In genomic region chr12:127363392-127363791, GRCh38 we compare ENCODE assay signal across 13 cellular contexts.
A peak's percentile ranks its signal among the peaks of the same experiment; 100 is the strongest.
DNase-seq lines count a peak whose midpoint lies in the region; ATAC-seq and TF ChIP-seq lines count a peak whose summit lies in the region.
"Had no signal": no experiment of that assay in that cellular context is flagged by ENCODE, and none has a peak within 500 bp of the region (broad histone marks: within the 10 kb centered on the region; RNA-seq: fewer than 3 reads in every experiment).

No MANE protein-coding gene starts in this region.

- peaks cover 0 to 11% of the 10 kb centered on the region in 2 donors for H3K9me3 Mint-ChIP-seq in activated naive CD4-positive, alpha-beta T cell treated with anti-CD3 and anti-CD28 coated beads, Interleukin-2, amount 50 U/mL, for 72 hours

- in situ Hi-C loops in Caki2 (cut with HindIII; ENCODE audit: low pct_unique_long_range_greater_than_20kb, low sequenced_read_pairs): no loop called here

- H3K27me3 ChIP-seq in HL-60 (ENCODE audit: insufficient read depth, poor library complexity, severe bottlenecking) (no peaks in the 10 kb centered on the region), RWPE2 (ENCODE audit: insufficient read depth, poor library complexity, severe bottlenecking) (no peaks in the 10 kb centered on the region)

- no peak for ATAC-seq in RWPE2 (ENCODE audit: low read depth)
- ATAC-seq in activated naive CD4-positive, alpha-beta T cell treated with anti-CD3 and anti-CD28 coated beads, Interleukin-2, amount 50 U/mL, for 72 hours: no peak
- ATAC-seq in activated CD4-positive, CD25-positive, alpha-beta regulatory T cell treated with anti-CD3 and anti-CD28 coated beads, Interleukin-2, amount 50 U/mL, for 24 hours: no peak
- ATAC-seq: stimulated activated naive CD8-positive, alpha-beta T cell treated with anti-CD3 and anti-CD28 coated beads, Interleukin-15, Interleukin-2, amounts not matched to agents 100 U/mL and 50 U/mL, for 24 hours had no signal

- H3K27ac ChIP-seq in HL-60 (replicated peaks) (no peak overlapping the region), RWPE2 (ENCODE audit: poor library complexity, severe bottlenecking) (no peak overlapping the region)

- peak; percentile 33 for DNase-seq in Caki2 (ENCODE audit: low read depth)
- DNase-seq in HL-60 (ENCODE audit: low read depth in 1 of 2, low spot score in 1 of 2): peak in 1 of 2 experiments; percentile 5
- DNase-seq in RWPE2 (ENCODE audit: low spot score): no peak
- DNase-seq in iPS-NIHi7 (ENCODE audit: extremely low spot score): peak; percentile 49
- DNase-seq in activated naive CD4-positive, alpha-beta T cell treated with anti-CD3 and anti-CD28 coated beads, Interleukin-2, amount 50 U/mL, for 72 hours (ENCODE audit: low spot score in 2 of 2): no peak
- DNase-seq in cerebellar cortex (ENCODE audit: low spot score): no peak
- DNase-seq in ecto neural progenitor cell (ENCODE audit: low spot score): no peak
- DNase-seq: cerebellar nuclear complex; DMS79 treated with DMSO at 0.1 percent for 48 hours; NCI-H2227 treated with DMSO at 0.1 percent for 48 hours; stimulated activated naive CD8-positive, alpha-beta T cell treated with anti-CD3 and anti-CD28 coated beads, Interleukin-15, Interleukin-2, amounts not matched to agents 100 U/mL and 50 U/mL, for 24 hours; T1000 had no signal

- H3K4me1 ChIP-seq in RWPE2 (ENCODE audit: insufficient read depth, poor library complexity, severe bottlenecking): no peaks in the 10 kb centered on the region

- TF ChIP-seq CTCF in HL-60 (IDR thresholded peaks at IDR 0.05; ENCODE audit: insufficient read depth, low read length) (peak; percentile 25), RWPE2 (IDR thresholded peaks at IDR 0.05; ENCODE audit: poor library complexity, severe bottlenecking) (peak; percentile 19)

- peaks cover 2% of the 10 kb centered on the region for H3K9me3 ChIP-seq in RWPE2 (ENCODE audit: severe bottlenecking)

- H3K36me3 ChIP-seq in RWPE2 (ENCODE audit: low read depth): no peaks in the 10 kb centered on the region

- no peak overlapping the region for H3K4me3 ChIP-seq in HL-60 (replicated peaks; ENCODE audit: insufficient read depth, low read length)
- H3K4me3 ChIP-seq in RWPE2 (ENCODE audit: severe bottlenecking): no peak overlapping the region

- H3K36me3 Mint-ChIP-seq in activated naive CD4-positive, alpha-beta T cell treated with anti-CD3 and anti-CD28 coated beads, Interleukin-2, amount 50 U/mL, for 72 hours: peaks cover 0 to 10% of the 10 kb centered on the region in 2 donors

- H3K27ac Mint-ChIP-seq in activated naive CD4-positive, alpha-beta T cell treated with anti-CD3 and anti-CD28 coated beads, Interleukin-2, amount 50 U/mL, for 72 hours: no peak overlapping the region

Comparison
In these comparisons a context has a peak if more than half of its experiments do, and no peak if none do; other contexts are left out.
1. DNase-seq: peak in Caki2 (single experiment) and iPS-NIHi7 (single experiment); none in RWPE2 (single experiment), activated naive CD4-positive, alpha-beta T cell treated with anti-CD3 and anti-CD28 coated beads, Interleukin-2, amount 50 U/mL, for 72 hours (0 of 2), cerebellar cortex (single experiment) and ecto neural progenitor cell (single experiment).